Comparison of ENCODE assay signal across 8 cellular contexts in genomic region chr6:37137201-37137880, GRCh38. TPM values are rescaled to one million over a fixed set of nuclear protein-coding genes. Genes with fewer than 3 reads are reported as not detected.
DNase-seq lines count a peak whose midpoint lies in the region; ATAC-seq and TF ChIP-seq lines count a peak whose summit lies in the region.

No MANE protein-coding gene starts in this region.

- H3K36me3 ChIP-seq in esophagus muscularis mucosa (no peaks in the 10 kb centered on the region), neural progenitor cell (no peaks in the 10 kb centered on the region)

- H3F3A ChIP-seq in neural progenitor cell (ENCODE audit: low read depth) = peaks cover 77% of the 10 kb centered on the region

- H3K27me3 Mint-ChIP-seq in activated naive CD4-positive, alpha-beta T cell treated with anti-CD3 and anti-CD28 coated beads for 36 hours (ENCODE audit: low read depth) = no peaks in the 10 kb centered on the region
- H3K27me3 Mint-ChIP-seq in activated B cell treated with CpG ODN at 0.5 μM for 24 hours (no peaks in the 10 kb centered on the region), neural progenitor cell (ENCODE audit: insufficient read depth, low read depth) (peaks cover 12% of the 10 kb centered on the region)

- WGBS in esophagus muscularis mucosa = 47% methylated on average over 18 of the region's 18 CpGs

- no peak for TF ChIP-seq POLR2A in esophagus muscularis mucosa (IDR thresholded peaks at IDR 0.05; ENCODE audit: low read depth)

- peak overlapping the region; percentile 45 for H3K9ac ChIP-seq in neural progenitor cell

- H3K27ac ChIP-seq in esophagus muscularis mucosa (replicated peaks in 1 of 4) = peak overlapping the region; percentile 90 to 95 (median 93)
- H3K27ac ChIP-seq in neural progenitor cell = peak overlapping the region; percentile 99

- H3K27me3 ChIP-seq in esophagus muscularis mucosa (no peaks in the 10 kb centered on the region), neural progenitor cell (no peaks in the 10 kb centered on the region)

- peaks cover 37% of the 10 kb centered on the region for H3K4me1 Mint-ChIP-seq in activated naive CD4-positive, alpha-beta T cell treated with anti-CD3 and anti-CD28 coated beads for 36 hours (ENCODE audit: low read depth)
- peaks cover 27% of the 10 kb centered on the region for H3K4me1 Mint-ChIP-seq in activated B cell treated with CpG ODN at 0.5 μM for 24 hours
- H3K4me1 Mint-ChIP-seq in neural progenitor cell = peaks cover 79% of the 10 kb centered on the region

- H3K9me3 Mint-ChIP-seq in activated naive CD4-positive, alpha-beta T cell treated with anti-CD3 and anti-CD28 coated beads for 36 hours = no peaks in the 10 kb centered on the region
- H3K9me3 Mint-ChIP-seq in activated B cell treated with CpG ODN at 0.5 μM for 24 hours = no peaks in the 10 kb centered on the region
- peaks cover 3% of the 10 kb centered on the region for H3K9me3 Mint-ChIP-seq in neural progenitor cell

- peak; percentile 72 for DNase-seq in activated naive CD4-positive, alpha-beta T cell treated with anti-CD3 and anti-CD28 coated beads for 36 hours
- DNase-seq in activated naive CD4-positive, alpha-beta T cell treated with anti-CD3 and anti-CD28 coated beads, Interleukin-2, amount 50 U/mL, for 16 hours = no peak
- DNase-seq in activated B cell treated with CpG ODN at 0.5 μM for 24 hours (no peak), esophagus muscularis mucosa (ENCODE audit: extremely low spot score) (no peak), neural progenitor cell (ENCODE audit: low spot score) (peak; percentile 93)

- peak overlapping the region; percentile 13 for H2AFZ ChIP-seq in neural progenitor cell (replicated peaks)

- H3K27ac Mint-ChIP-seq in activated naive CD4-positive, alpha-beta T cell treated with anti-CD3 and anti-CD28 coated beads for 36 hours = peak overlapping the region; percentile 74
- H3K27ac Mint-ChIP-seq in activated B cell treated with CpG ODN at 0.5 μM for 24 hours (peak overlapping the region; percentile 73), neural progenitor cell (peak overlapping the region; percentile 100)

- no peaks in the 10 kb centered on the region for H3K36me3 Mint-ChIP-seq in activated naive CD4-positive, alpha-beta T cell treated with anti-CD3 and anti-CD28 coated beads for 36 hours (ENCODE audit: low read depth)
- H3K36me3 Mint-ChIP-seq in activated B cell treated with CpG ODN at 0.5 μM for 24 hours (ENCODE audit: low read depth) (no peaks in the 10 kb centered on the region), neural progenitor cell (no peaks in the 10 kb centered on the region)

- POLR2A ChIA-PET in activated B cell treated with CpG ODN at 0.5 μM for 24 hours (lab: Charles Lee) = interaction anchor here (0.6 to 2.2 kb wide), 9 partner anchors 9 to 224 kb away, joined by 3 to 9 read pairs (median 3); no protein-coding TSS in a partner anchor

- no peak for TF ChIP-seq EP300 in esophagus muscularis mucosa (IDR thresholded peaks at IDR 0.05)

- H3K9me3 ChIP-seq in esophagus muscularis mucosa (no peaks in the 10 kb centered on the region), neural progenitor cell (ENCODE audit: low read depth) (no peaks in the 10 kb centered on the region)

- TF ChIP-seq CTCF in activated B cell treated with CpG ODN at 0.5 μM for 24 hours (IDR thresholded peaks at IDR 0.05) (no peak), esophagus muscularis mucosa (IDR thresholded peaks at IDR 0.05) (no peak), neural progenitor cell (IDR thresholded peaks at IDR 0.05) (no peak)

- CTCF ChIA-PET in activated naive CD4-positive, alpha-beta T cell treated with anti-CD3 and anti-CD28 coated beads for 36 hours (lab: Charles Lee) = interaction anchor here (1.2 kb wide), 1 partner anchor 50 kb away, joined by 6 read pairs; no protein-coding TSS in a partner anchor
- CTCF ChIA-PET in activated B cell treated with CpG ODN at 0.5 μM for 24 hours (lab: Charles Lee) = interaction anchor here (1.0 kb wide), 1 partner anchor 86 kb away, joined by 3 read pairs; no protein-coding TSS in a partner anchor

- ATAC-seq in activated B cell treated with CpG ODN at 0.5 μM for 24 hours (ENCODE audit: low read depth) = peak; percentile 75
- ATAC-seq in GM18867 (IDR thresholded peaks at IDR 0.05; ENCODE audit: unreplicated experiment) = no peak
- no peak for ATAC-seq in GM19467 (IDR thresholded peaks at IDR 0.05; ENCODE audit: unreplicated experiment)
- ATAC-seq in HG02981 (IDR thresholded peaks at IDR 0.05; ENCODE audit: unreplicated experiment) = no peak

- intact Hi-C loops in activated naive CD4-positive, alpha-beta T cell treated with anti-CD3 and anti-CD28 coated beads for 36 hours (cut with micrococcal nuclease) = loop anchor here (1.0 to 5.0 kb wide), 5 partner anchors 18 to 71 kb away; no protein-coding TSS in a partner anchor
- intact Hi-C loops in activated B cell treated with CpG ODN at 0.5 μM for 24 hours (cut with micrococcal nuclease) (no loop called here), esophagus muscularis mucosa (cut with DNase I) (no loop called here)

- H3K4me3 Mint-ChIP-seq in activated naive CD4-positive, alpha-beta T cell treated with anti-CD3 and anti-CD28 coated beads for 36 hours = no peak overlapping the region
- peak overlapping the region; percentile 47 for H3K4me3 Mint-ChIP-seq in activated B cell treated with CpG ODN at 0.5 μM for 24 hours
- peak overlapping the region; percentile 88 for H3K4me3 Mint-ChIP-seq in neural progenitor cell

- peaks cover 21 to 95% (median 73%) of the 10 kb centered on the region in 4 donors for H3K4me1 ChIP-seq in esophagus muscularis mucosa
- H3K4me1 ChIP-seq in neural progenitor cell = peaks cover 41% of the 10 kb centered on the region

- H3K79me2 ChIP-seq in neural progenitor cell (ENCODE audit: low read depth) = peaks cover 40% of the 10 kb centered on the region

- no peaks in the 10 kb centered on the region for H4K20me1 ChIP-seq in neural progenitor cell (ENCODE audit: low read depth)

- H3K4me3 ChIP-seq in esophagus muscularis mucosa (peak overlapping the region; percentile 0 to 25 (median 12)), neural progenitor cell (peak overlapping the region; percentile 35)

- H3K4me2 ChIP-seq in neural progenitor cell = peak overlapping the region; percentile 70

RNA-seq across cellular contexts. Expression of gene PIM1, which starts 32.6 kb away (rescaled TPM):
- 100 to 1,000 TPM; 226 to 227 TPM for total RNA-seq in activated naive CD4-positive, alpha-beta T cell treated with anti-CD3 and anti-CD28 coated beads for 36 hours
- total RNA-seq in activated B cell treated with CpG ODN at 0.5 μM for 24 hours (272 and 283 TPM in 2 replicates), esophagus muscularis mucosa (100 to 1,000 TPM in 1 of 4 donors, 10 to 100 TPM in 3; 26.0 to 176 (median 26.5) TPM), neural progenitor cell (ENCODE audit: low replicate concordance) (9.1 and 18.9 TPM in 2 replicates)

Comparison
In these comparisons a context has a peak if more than half of its experiments do, and no peak if none do; other contexts are left out.
1. DNase-seq: peak in activated naive CD4-positive, alpha-beta T cell treated with anti-CD3 and anti-CD28 coated beads for 36 hours (single experiment) and neural progenitor cell (single experiment); none in activated naive CD4-positive, alpha-beta T cell treated with anti-CD3 and anti-CD28 coated beads, Interleukin-2, amount 50 U/mL, for 16 hours (single experiment), activated B cell treated with CpG ODN at 0.5 μM for 24 hours (single experiment) and esophagus muscularis mucosa (single experiment).
2. Peak in every context shown above with its lines, with median percentiles within 50 percentile points of each other: H3K27ac Mint-ChIP-seq.